Comparison of ENCODE assay signal across 14 cellular contexts in the genomic region with DNA sequence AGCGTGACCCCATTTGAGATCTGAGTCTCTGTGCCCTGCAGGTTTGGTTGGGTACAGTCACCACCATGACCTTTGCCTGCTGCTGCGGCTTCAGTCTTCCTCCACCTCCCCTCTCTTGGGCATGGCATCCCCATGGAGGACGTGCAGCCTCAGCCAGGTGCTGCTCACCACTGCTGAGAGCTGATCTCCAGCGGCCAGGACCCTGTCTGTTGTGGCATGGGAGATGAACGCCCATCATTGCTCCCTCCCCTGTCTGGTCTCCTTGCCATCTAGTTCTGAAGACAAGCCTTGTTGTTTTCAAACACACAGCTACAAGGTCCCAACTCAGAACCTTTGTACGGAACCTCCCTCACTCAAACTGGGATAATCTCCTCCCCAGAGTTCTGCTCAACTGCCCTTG. TPM values are rescaled to one million over a fixed set of nuclear protein-coding genes. Genes with fewer than 3 reads are reported as not detected.
"Had no signal": no experiment of that assay in that cellular context is flagged by ENCODE, and none has a peak within 500 bp of the region (broad histone marks: within the 10 kb centered on the region; RNA-seq: fewer than 3 reads in every experiment).

No MANE protein-coding gene starts in this region.

- H3K27me3 ChIP-seq: right lobe of liver had no signal

- H3K4me3 ChIP-seq: adrenal gland, cardiac muscle cell, dorsolateral prefrontal cortex, right lobe of liver had no signal

- H3K9me3 Mint-ChIP-seq: activated B cell treated with CpG ODN at 0.5 μM for 24 hours; activated naive CD4-positive, alpha-beta T cell treated with anti-CD3 and anti-CD28 coated beads, Interleukin-2, amount 50 U/mL, for 24 hours; activated T-cell treated with anti-CD3 and anti-CD28 coated beads, Interleukin-2, amount 50 U/mL, for 24 hours; naive thymus-derived CD8-positive, alpha-beta T cell had no signal

- H3K4me1 Mint-ChIP-seq: activated B cell treated with CpG ODN at 0.5 μM for 24 hours had no signal

- H3K4me3 Mint-ChIP-seq: activated B cell treated with CpG ODN at 0.5 μM for 24 hours; activated naive CD4-positive, alpha-beta T cell treated with anti-CD3 and anti-CD28 coated beads, Interleukin-2, amount 50 U/mL, for 24 hours; activated T-cell treated with anti-CD3 and anti-CD28 coated beads, Interleukin-2, amount 50 U/mL, for 24 hours; naive thymus-derived CD8-positive, alpha-beta T cell; T-helper 17 cell had no signal

- ATAC-seq: naive thymus-derived CD8-positive, alpha-beta T cell; right lobe of liver; T-helper 17 cell had no signal

- H3K36me3 ChIP-seq: adrenal gland, cardiac muscle cell, right lobe of liver had no signal

- H3K9me3 ChIP-seq: adrenal gland, right lobe of liver had no signal

- H3K27ac ChIP-seq: adrenal gland, cardiac muscle cell, dorsolateral prefrontal cortex, right lobe of liver had no signal

- H3K27ac Mint-ChIP-seq: activated B cell treated with CpG ODN at 0.5 μM for 24 hours; activated naive CD4-positive, alpha-beta T cell treated with anti-CD3 and anti-CD28 coated beads, Interleukin-2, amount 50 U/mL, for 24 hours; activated T-cell treated with anti-CD3 and anti-CD28 coated beads, Interleukin-2, amount 50 U/mL, for 24 hours; naive thymus-derived CD8-positive, alpha-beta T cell; progenitor cell of endocrine pancreas; T-helper 17 cell had no signal

- H3K4me1 ChIP-seq: adrenal gland had no signal

- DNase-seq: activated B cell treated with CpG ODN at 0.5 μM for 24 hours; activated CD4-positive, alpha-beta T cell treated with anti-CD3 and anti-CD28 coated beads for 48 hours; activated T-cell treated with anti-CD3 and anti-CD28 coated beads, Interleukin-2, amount 50 U/mL, for 24 hours; dorsolateral prefrontal cortex; naive thymus-derived CD8-positive, alpha-beta T cell; nucleus accumbens; right lobe of liver; stimulated activated CD4-positive, alpha-beta T cell treated with anti-CD3 and anti-CD28 coated beads, Interleukin-2, amount 100 ng/mL, for 24 hours; T-helper 17 cell had no signal

- H3K36me3 Mint-ChIP-seq: naive thymus-derived CD8-positive, alpha-beta T cell had no signal

RNA-seq across cellular contexts. Expression of a gene that starts 19.2 kb away (rescaled TPM):
- total RNA-seq: activated B cell treated with CpG ODN at 0.5 μM for 24 hours; lung microvascular endothelial cell; naive thymus-derived CD8-positive, alpha-beta T cell; progenitor cell of endocrine pancreas; right lobe of liver; T-helper 17 cell had no signal
- polyA plus RNA-seq: cardiac muscle cell; naive thymus-derived CD8-positive, alpha-beta T cell had no signal
